Comparison of ENCODE assay signal across 11 cellular contexts in genomic region chr12:104520242-104520900, GRCh38.
A peak's percentile ranks its signal among the peaks of the same experiment; 100 is the strongest.
DNase-seq lines count a peak whose midpoint lies in the region; ATAC-seq and TF ChIP-seq lines count a peak whose summit lies in the region.
"Had no signal": no experiment of that assay in that cellular context is flagged by ENCODE, and none has a peak within 500 bp of the region (broad histone marks: within the 10 kb centered on the region; RNA-seq: fewer than 3 reads in every experiment).

No MANE protein-coding gene starts in this region.

- POLR2A ChIA-PET in CD4-positive, alpha-beta T cell (lab: Charles Lee) = interaction anchor here (1.1 kb wide), 1 partner anchor 10 kb away, joined by 3 read pairs; no protein-coding TSS in a partner anchor

- CTCF ChIA-PET in CD4-positive, alpha-beta T cell (lab: Charles Lee) = interaction anchor here (1.5 to 1.6 kb wide), 2 partner anchors 63 to 139 kb away, joined by 4 to 6 read pairs; partner anchors contain the start of gene CHST11

- no peaks in the 10 kb centered on the region for H3K36me3 Mint-ChIP-seq in CD4-positive, alpha-beta T cell (ENCODE audit: low read depth)

- H3K27me3 ChIP-seq in CD4-positive, alpha-beta T cell (ENCODE audit: control insufficient read depth, insufficient read depth, low read length) = no peaks in the 10 kb centered on the region
- H3K27me3 ChIP-seq in WERI-Rb-1 (ENCODE audit: insufficient read depth, low read depth, severe bottlenecking) = no peaks in the 10 kb centered on the region
- H3K27me3 ChIP-seq: sigmoid colon had no signal

- H3K27ac Mint-ChIP-seq in CD4-positive, alpha-beta T cell = no peak overlapping the region

- no peaks in the 10 kb centered on the region for H3K36me3 ChIP-seq in WERI-Rb-1
- H3K36me3 ChIP-seq: sigmoid colon had no signal

- H3K4me3 ChIP-seq in WERI-Rb-1 (ENCODE audit: low read depth, low read length) = no peak overlapping the region
- H3K4me3 ChIP-seq: sigmoid colon had no signal

- no peak for ATAC-seq in CD4-positive, alpha-beta T cell (ENCODE audit: poor library complexity)
- ATAC-seq in GM19025 (IDR thresholded peaks at IDR 0.05; ENCODE audit: low read depth, unreplicated experiment) (peak; percentile 81), HG03159 (IDR thresholded peaks at IDR 0.05; ENCODE audit: unreplicated experiment) (peak; percentile 54), left colon (no peak), Right ventricle myocardium inferior (no peak), HG03521 (IDR thresholded peaks at IDR 0.05; ENCODE audit: unreplicated experiment) (no peak)

- H3K4me3 Mint-ChIP-seq in CD4-positive, alpha-beta T cell = no peak overlapping the region

- no peaks in the 10 kb centered on the region for H3K9me3 ChIP-seq in CD4-positive, alpha-beta T cell (ENCODE audit: control insufficient read depth, low read length)
- no peaks in the 10 kb centered on the region for H3K9me3 ChIP-seq in WERI-Rb-1 (ENCODE audit: severe bottlenecking)
- H3K9me3 ChIP-seq: sigmoid colon had no signal

- DNase-seq in CD4-positive, alpha-beta T cell = no peak
- DNase-seq in WERI-Rb-1 (peak; percentile 66), left colon (no peak), anterior cingulate cortex (lab: John Stamatoyannopoulos, UW) (no peak), Right ventricle myocardium inferior (ENCODE audit: missing footprints) (no peak)
- DNase-seq: activated CD4-positive, alpha-beta T cell treated with anti-CD3 and anti-CD28 coated beads for 48 hours; sigmoid colon had no signal

- no peaks in the 10 kb centered on the region for H3K9me3 Mint-ChIP-seq in CD4-positive, alpha-beta T cell
- H3K9me3 Mint-ChIP-seq: stimulated activated naive CD8-positive, alpha-beta T cell treated with anti-CD3 and anti-CD28 coated beads, Interleukin-15, Interleukin-2, amounts not matched to agents 100 ng/mL and 50 ng/mL, for 24 hours had no signal

- no peak for TF ChIP-seq CTCF in CD4-positive, alpha-beta T cell (IDR thresholded peaks at IDR 0.05)
- TF ChIP-seq CTCF in WERI-Rb-1 (IDR thresholded peaks at IDR 0.05; ENCODE audit: low read depth, low read length) = no peak

- peak overlapping the region; percentile 7 for H3K27ac ChIP-seq in CD4-positive, alpha-beta T cell (ENCODE audit: low read depth, low read length)
- H3K27ac ChIP-seq in WERI-Rb-1 = no peak overlapping the region
- H3K27ac ChIP-seq: sigmoid colon had no signal

- H3K27me3 Mint-ChIP-seq in CD4-positive, alpha-beta T cell = no peaks in the 10 kb centered on the region
- H3K27me3 Mint-ChIP-seq: stimulated activated naive CD8-positive, alpha-beta T cell treated with anti-CD3 and anti-CD28 coated beads, Interleukin-15, Interleukin-2, amounts not matched to agents 100 ng/mL and 50 ng/mL, for 24 hours had no signal

- intact Hi-C loops in CD4-positive, alpha-beta T cell (cut with DNase I, micrococcal nuclease) = no loop called here
- intact Hi-C loops in left colon (cut with DNase I, micrococcal nuclease) = no loop called here
- intact Hi-C loops in Right ventricle myocardium inferior (cut with DNase I) = no loop called here

- H3K4me1 Mint-ChIP-seq in CD4-positive, alpha-beta T cell (ENCODE audit: low read depth) = peaks cover 92% of the 10 kb centered on the region

Comparison
In these comparisons a context has a peak if more than half of its experiments do, and no peak if none do; other contexts are left out.
1. ATAC-seq: peak in GM19025 (single experiment) and HG03159 (single experiment); none in CD4-positive, alpha-beta T cell (single experiment), left colon (single experiment), Right ventricle myocardium inferior (single experiment) and HG03521 (single experiment).